ENCODE assay signal across 9 cellular contexts in the genomic region with DNA sequence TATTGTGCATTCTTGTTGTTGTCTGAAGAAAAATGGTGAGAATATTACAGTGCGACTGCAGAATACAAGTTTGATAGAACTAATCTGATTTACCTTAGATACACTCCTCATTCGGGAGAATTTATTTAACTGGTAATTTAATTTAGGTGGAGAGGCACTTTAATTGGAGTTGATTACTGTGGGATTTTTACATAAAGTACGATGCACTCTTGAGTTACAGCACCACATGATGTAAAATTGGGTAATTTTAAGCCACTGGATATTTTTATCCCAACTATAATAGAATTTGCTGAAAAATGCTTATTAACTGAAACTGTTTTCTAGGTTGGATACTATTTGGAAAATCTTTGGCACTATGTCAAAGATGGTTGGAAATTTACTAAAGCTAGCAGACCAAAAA. TPM values are rescaled to one million over a fixed set of nuclear protein-coding genes. Genes with fewer than 3 reads are reported as not detected.
"Had no signal": no experiment of that assay in that cellular context is flagged by ENCODE, and none has a peak within 500 bp of the region (broad histone marks: within the 10 kb centered on the region; RNA-seq: fewer than 3 reads in every experiment).

No MANE protein-coding gene starts in this region.

- FAIRE-seq: G401.6, GM12878, GM12891, GM12892, GM18507, GM19239 had no signal

- H3K4me3 ChIP-seq: GM12878 had no signal

- ATAC-seq: GM12878 had no signal

- DNase-seq: GDM1, GF-D8 had no signal

RNA-seq across cellular contexts. Expression of a gene that starts 35.4 kb away (rescaled TPM):
- total RNA-seq: G401 had no signal
